In genomic region chr17:4438162-4438944, GRCh38 we compare ENCODE assay signal across 21 cellular contexts. TPM values are rescaled to one million over a fixed set of nuclear protein-coding genes. Genes with fewer than 3 reads are reported as not detected.
DNase-seq lines count a peak whose midpoint lies in the region; ATAC-seq, FAIRE-seq and TF ChIP-seq lines count a peak whose summit lies in the region.
"Had no signal": no experiment of that assay in that cellular context is flagged by ENCODE, and none has a peak within 500 bp of the region (broad histone marks: within the 10 kb centered on the region; RNA-seq: fewer than 3 reads in every experiment).

No MANE protein-coding gene starts in this region.

- H3K4me3 ChIP-seq in HepG2 (replicated peaks in 1 of 3; ENCODE audit: insufficient read depth in 1 of 3, low read depth in 2 of 3, low read length in 3 of 3) (0 out of 6 replicates have a peak overlapping the region, but pooled peaks of 1 of the 3 experiments have one; percentile 0), right lobe of liver (no peak overlapping the region), NB4 (ENCODE audit: low read depth, low read length) (peak overlapping the region; percentile 17), bronchial epithelial cell (ENCODE audit: low read depth, low read length) (no peak overlapping the region), osteoblast (ENCODE audit: insufficient read depth, low read length) (no peak overlapping the region)
- H3K4me3 ChIP-seq: Peyer's patch, SJSA1 had no signal

- H3K9ac ChIP-seq in HepG2 (ENCODE audit: insufficient read depth, low read depth, low read length), result no peak overlapping the region
- H3K9ac ChIP-seq: KMS-11 had no signal

- in situ Hi-C loops in HepG2 (cut with HindIII; ENCODE audit: extremely low pct_ligation_motif_present, low pct_unique_long_range_greater_than_20kb), result loop anchor here (5.0 kb wide), 1 partner anchor 44 kb away; no protein-coding TSS in a partner anchor

- H3K27me3 ChIP-seq in HepG2 (ENCODE audit: control insufficient read depth in 1 of 2, insufficient read depth in 2 of 2, low read length in 2 of 2), result peaks cover 2 to 8% of the 10 kb centered on the region in 2 experiments; a peak in 3 of 5 replicates
- no peaks in the 10 kb centered on the region for H3K27me3 ChIP-seq in right lobe of liver
- peaks cover 8% of the 10 kb centered on the region for H3K27me3 ChIP-seq in bronchial epithelial cell (ENCODE audit: control insufficient read depth, insufficient read depth, low read length)
- H3K27me3 ChIP-seq in osteoblast (ENCODE audit: insufficient read depth, low read length), result peaks cover 25% of the 10 kb centered on the region
- H3K27me3 ChIP-seq: Peyer's patch, SJSA1 had no signal

- CTCF ChIA-PET in HepG2 (lab: Yijun Ruan, JAX; ENCODE audit: low intra/inter-chr PET ratio, low total read pairs), result no interaction called here

- no peaks in the 10 kb centered on the region for H4K20me1 ChIP-seq in HepG2 (ENCODE audit: insufficient read depth, low read length)
- no peaks in the 10 kb centered on the region for H4K20me1 ChIP-seq in osteoblast (ENCODE audit: insufficient read depth, low read length)

- peaks cover 32% of the 10 kb centered on the region for H3K4me1 ChIP-seq in HepG2 (ENCODE audit: insufficient read depth, low read length)
- no peaks in the 10 kb centered on the region for H3K4me1 ChIP-seq in right lobe of liver
- H3K4me1 ChIP-seq in osteoblast (ENCODE audit: insufficient read depth, low read length), result no peaks in the 10 kb centered on the region
- H3K4me1 ChIP-seq: SJSA1 had no signal

- H3K27ac ChIP-seq in HepG2 (ENCODE audit: extremely low read length, insufficient read depth, low read length) (no peak overlapping the region), right lobe of liver (no peak overlapping the region), osteoblast (ENCODE audit: low read depth, low read length) (no peak overlapping the region)
- H3K27ac ChIP-seq: KMS-11, Peyer's patch, SJSA1 had no signal

- H3K4me2 ChIP-seq in HepG2 (ENCODE audit: low read depth, low read length) (peak overlapping the region; percentile 49), osteoblast (ENCODE audit: insufficient read depth, low read length) (no peak overlapping the region)
- H3K4me2 ChIP-seq: KMS-11 had no signal

- H3K36me3 ChIP-seq in HepG2 (replicated peaks in 1 of 2; ENCODE audit: control insufficient read depth in 1 of 2, insufficient read depth in 2 of 2, low read length in 2 of 2) (no peaks in the 10 kb centered on the region), right lobe of liver (no peaks in the 10 kb centered on the region), bronchial epithelial cell (ENCODE audit: control insufficient read depth, insufficient read depth, low read length) (no peaks in the 10 kb centered on the region), osteoblast (ENCODE audit: insufficient read depth, low read length) (no peaks in the 10 kb centered on the region)
- H3K36me3 ChIP-seq: Peyer's patch, SJSA1 had no signal

- H3K79me2 ChIP-seq in HepG2 (ENCODE audit: insufficient read depth, low read length) (no peaks in the 10 kb centered on the region), osteoblast (ENCODE audit: insufficient read depth, low read length) (no peaks in the 10 kb centered on the region)

- no peak for TF ChIP-seq RAD21 in HepG2 (CRISPR knock-in tag; IDR thresholded peaks at IDR 0.05)

- peak; percentile 36 for DNase-seq in HepG2 (ENCODE audit: low spot score)
- no peak for DNase-seq in right lobe of liver
- no peak for DNase-seq in NB4 (ENCODE audit: low read depth)
- DNase-seq in bronchial epithelial cell (ENCODE audit: low read depth), result peak; percentile 39
- DNase-seq in osteoblast (ENCODE audit: insufficient read length, low spot score, missing footprints), result no peak
- DNase-seq: C1 segment of cervical spinal cord; CD8-positive, alpha-beta memory T cell; H9; NCI-H1048; NCI-H1436; NCI-H1930; NCI-H345; NCI-H524 treated with DMSO at 0.1 percent for 48 hours; Peyer's patch had no signal

- H3K9me3 ChIP-seq in HepG2 (ENCODE audit: low read length) (no peaks in the 10 kb centered on the region), right lobe of liver (no peaks in the 10 kb centered on the region), osteoblast (ENCODE audit: low read depth, low read length) (no peaks in the 10 kb centered on the region)
- H3K9me3 ChIP-seq: Peyer's patch, SJSA1 had no signal

- POLR2A ChIA-PET in HepG2 (lab: Yijun Ruan, JAX), result no interaction called here

- H2AFZ ChIP-seq in HepG2 (ENCODE audit: low read length) (no peak overlapping the region), osteoblast (ENCODE audit: low read length) (no peak overlapping the region)

- BruUV-seq in HepG2 (replicated peaks; lab: Mats Ljungman, UMichigan), result no TSS peak

- 38% methylated on average over 6 of the region's 17 CpGs for WGBS in HepG2 (ENCODE audit: low lambda C conversion rate)
- WGBS in right lobe of liver (ENCODE audit: insufficient coverage, low coverage, low lambda C conversion rate, missing lambda C conversion rate), result 96% methylated on average over 8 of the region's 17 CpGs

- intact Hi-C loops in HepG2 (cut with micrococcal nuclease; ENCODE audit: unreplicated experiment), result no loop called here
- intact Hi-C loops in right lobe of liver (cut with DNase I), result no loop called here

- TF ChIP-seq EP300 in HepG2 (IDR thresholded peaks at IDR 0.05; ENCODE audit: low read depth in 2 of 2, low read length in 2 of 2), result no peak
- TF ChIP-seq EP300 in HepG2 (CRISPR knock-in tag; IDR thresholded peaks at IDR 0.05; ENCODE audit: borderline replicate concordance), result no peak

- TF ChIP-seq POLR2A in HepG2 (IDR thresholded peaks at IDR 0.05; ENCODE audit: insufficient read depth in 1 of 2, low read depth in 2 of 2, low read length in 2 of 2), result no peak
- no peak for TF ChIP-seq POLR2A in right lobe of liver (IDR thresholded peaks at IDR 0.05)
- no peak for TF ChIP-seq POLR2A in NB4 (IDR thresholded peaks at IDR 0.05; ENCODE audit: extremely low read depth, insufficient read length)

- ATAC-seq in HepG2, result peak; percentile 89
- ATAC-seq in right lobe of liver, result no peak
- ATAC-seq in HG03139 (IDR thresholded peaks at IDR 0.05; ENCODE audit: unreplicated experiment), result no peak
- no peak for ATAC-seq in GM21367 (IDR thresholded peaks at IDR 0.05; ENCODE audit: unreplicated experiment)

- peak; percentile 24; the same call in 1 of the 2 replicates for TF ChIP-seq CTCF in HepG2 (CRISPR knock-in tag; IDR thresholded peaks at IDR 0.05)
- TF ChIP-seq CTCF in right lobe of liver (IDR thresholded peaks at IDR 0.05), result no peak
- no peak for TF ChIP-seq CTCF in NB4 (IDR thresholded peaks at IDR 0.05; ENCODE audit: low read depth, low read length)
- no peak for TF ChIP-seq CTCF in bronchial epithelial cell (IDR thresholded peaks at IDR 0.05; ENCODE audit: insufficient read depth, low read length, severe bottlenecking)
- no peak for TF ChIP-seq CTCF in osteoblast (IDR thresholded peaks at IDR 0.05; ENCODE audit: extremely low read depth, low read depth, low read length)

- FAIRE-seq in HepG2 (lab: Jason Lieb, UNC) (peak; percentile 37), bronchial epithelial cell (lab: Jason Lieb, UNC) (peak; percentile 83)
- FAIRE-seq: D721Med had no signal

RNA-seq across cellular contexts. Expression of gene SPNS3, which starts 4.6 kb away (rescaled TPM):
- total RNA-seq in HepG2 (2016; rRNA removed; fragmentation: Illumina TruSeq; extraction: Trizol), result not detected in 2 replicates
- not detected in 2 replicates for total RNA-seq in HepG2 (2016; cell fraction: cytosol; rRNA removed; fragmentation: Illumina TruSeq; extraction: Trizol; ENCODE audit: low read depth)
- total RNA-seq in HepG2 (2016; cell fraction: insoluble cytoplasmic fraction; rRNA removed; fragmentation: Illumina TruSeq; extraction: Trizol), result 0.15 TPM in 1 of 2 replicates, not detected in the other
- total RNA-seq in HepG2 (2016; cell fraction: membrane; rRNA removed; fragmentation: Illumina TruSeq; extraction: Trizol), result not detected in 2 replicates
- total RNA-seq in HepG2 (2016; cell fraction: nucleus; rRNA removed; fragmentation: Illumina TruSeq; extraction: Trizol), result not detected in 2 replicates
- polyA plus RNA-seq in HepG2 (2011; rRNA removed), result 0.20 TPM in 1 of 2 replicates, not detected in the other
- 0.11 and 0.13 TPM in 2 replicates for polyA plus RNA-seq in HepG2 (2011; cell fraction: cytosol; rRNA removed)
- 0.32 and 0.45 TPM in 2 replicates for polyA plus RNA-seq in HepG2 (2011; cell fraction: nucleus; rRNA removed)
- 0.27 and 0.36 TPM in 2 replicates for polyA plus RNA-seq in HepG2 (2012)
- polyA plus RNA-seq in HepG2 (2016; cell fraction: cytosol; fragmentation: Illumina TruSeq; extraction: Trizol; ENCODE audit: low read depth), result not detected in 2 replicates
- not detected in 2 replicates for polyA plus RNA-seq in HepG2 (2016; cell fraction: insoluble cytoplasmic fraction; fragmentation: Illumina TruSeq; extraction: Trizol; ENCODE audit: low read depth)
- polyA plus RNA-seq in HepG2 (2016; cell fraction: membrane; fragmentation: Illumina TruSeq; extraction: Trizol; ENCODE audit: low read depth), result not detected in 2 replicates
- polyA plus RNA-seq in HepG2 (2016; cell fraction: nucleus; fragmentation: Illumina TruSeq; extraction: Trizol; ENCODE audit: insufficient read depth, low read depth), result not detected in 2 replicates
- polyA minus RNA-seq in HepG2 (2011; rRNA and poly(A)+ RNA removed; ENCODE audit: low replicate concordance), result 0.08 TPM in 1 of 2 replicates, not detected in the other
- polyA minus RNA-seq in HepG2 (2011; cell fraction: cytosol; rRNA and poly(A)+ RNA removed), result not detected in 2 replicates
- polyA minus RNA-seq in HepG2 (2011; cell fraction: nucleus; rRNA and poly(A)+ RNA removed), result not detected in 2 replicates
- total RNA-seq in right lobe of liver, result not detected
- 0.26 TPM in 1 of 2 replicates, not detected in the other for total RNA-seq in bronchial epithelial cell
- not detected in 2 replicates for total RNA-seq in osteoblast
- total RNA-seq: A673, H9, MCF 10A, SJSA1 had no signal

Comparison
In these comparisons a context has a peak if more than half of its experiments do, and no peak if none do; other contexts are left out.
1. DNase-seq: peak in HepG2 (single experiment) and bronchial epithelial cell (single experiment); none in right lobe of liver (0 of 3), NB4 (single experiment) and osteoblast (single experiment).